24 cellular contexts compared by ENCODE assay signal in the genomic region with DNA sequence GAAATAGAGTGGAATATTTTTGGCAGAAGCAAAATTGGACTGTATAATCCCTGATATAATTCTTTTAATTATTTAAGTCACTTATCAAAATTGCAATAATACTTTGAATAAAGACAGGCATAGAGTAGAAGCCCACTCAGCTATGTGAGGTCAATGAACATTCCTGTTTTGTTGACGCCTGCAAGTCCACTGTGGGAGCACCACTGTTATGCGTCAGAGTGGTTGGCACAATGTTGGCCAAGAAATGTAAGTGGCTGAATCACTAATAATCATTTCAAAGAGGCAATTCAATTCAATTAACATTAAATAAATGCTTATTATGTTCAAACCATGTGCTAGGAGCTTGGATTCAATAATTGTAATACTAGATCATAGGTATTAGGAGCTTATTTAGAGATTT.
"Had no signal": no experiment of that assay in that cellular context is flagged by ENCODE, and none has a peak within 500 bp of the region (broad histone marks: within the 10 kb centered on the region; RNA-seq: fewer than 3 reads in every experiment).

No MANE protein-coding gene starts in this region.

- ATAC-seq: activated CD4-positive, alpha-beta T cell treated with anti-CD3 and anti-CD28 coated beads for 36 hours; activated T-cell treated with anti-CD3 and anti-CD28 coated beads, Interleukin-2, amount 50 U/mL, for 4 hours; esophagus mucosa; gastrocnemius medialis; right lobe of liver; stimulated activated effector memory CD8-positive, alpha-beta T cell treated with anti-CD3 and anti-CD28 coated beads, Interleukin-12 subunit alpha, Interleukin-12 subunit beta, amount 100 ng/mL, for 72 hours; stimulated activated naive CD8-positive, alpha-beta T cell treated with anti-CD3 and anti-CD28 coated beads, Interleukin-15, amount 100 ng/mL, for 72 hours had no signal

- H3K4me1 ChIP-seq: gastrocnemius medialis, parathyroid adenoma, right lobe of liver, suprapubic skin, uterus had no signal

- FAIRE-seq: small intestine had no signal

- H3K9ac ChIP-seq: parathyroid adenoma had no signal

- H3K27me3 ChIP-seq: adrenal gland, gastrocnemius medialis, right lobe of liver, suprapubic skin, uterus had no signal

- H3K4me3 Mint-ChIP-seq: activated B cell treated with CpG ODN at 0.5 μM for 24 hours; activated CD4-positive, alpha-beta T cell treated with anti-CD3 and anti-CD28 coated beads for 36 hours; activated naive CD8-positive, alpha-beta T cell; activated T-cell treated with anti-CD3 and anti-CD28 coated beads, Interleukin-2, amount 50 U/mL, for 4 hours; nephron; stimulated activated effector memory CD8-positive, alpha-beta T cell treated with anti-CD3 and anti-CD28 coated beads, Interleukin-12 subunit alpha, Interleukin-12 subunit beta, amount 100 ng/mL, for 72 hours; stimulated activated naive CD8-positive, alpha-beta T cell treated with anti-CD3 and anti-CD28 coated beads, Interleukin-15, amount 100 ng/mL, for 72 hours had no signal

- H3K9me3 ChIP-seq: adrenal gland, gastrocnemius medialis, left ventricle myocardium inferior, right lobe of liver, suprapubic skin, uterus had no signal

- H3K36me3 ChIP-seq: adrenal gland, gastrocnemius medialis, left ventricle myocardium inferior, right lobe of liver, suprapubic skin, uterus had no signal

- H3K27ac Mint-ChIP-seq: activated B cell treated with CpG ODN at 0.5 μM for 24 hours; activated CD4-positive, alpha-beta T cell treated with anti-CD3 and anti-CD28 coated beads for 36 hours; activated naive CD8-positive, alpha-beta T cell; activated T-helper 2 cell treated with anti-CD3 and anti-CD28 coated beads, Interferon-gamma antibody, Interleukin-2, Interleukin-4, amounts not matched to agents 10 μg/mL and 5 μg/mL and 100 μg/mL, durations not matched to agents 14 hours and 24 hours and 36 hours; nephron; stimulated activated effector memory CD8-positive, alpha-beta T cell treated with anti-CD3 and anti-CD28 coated beads, Interleukin-12 subunit alpha, Interleukin-12 subunit beta, amount 100 ng/mL, for 72 hours; stimulated activated naive CD8-positive, alpha-beta T cell treated with anti-CD3 and anti-CD28 coated beads, Interleukin-15, amount 100 ng/mL, for 72 hours had no signal

- H3K27me3 Mint-ChIP-seq: activated B cell treated with CpG ODN at 0.5 μM for 24 hours; activated CD4-positive, alpha-beta T cell treated with anti-CD3 and anti-CD28 coated beads for 36 hours; activated naive CD8-positive, alpha-beta T cell; stimulated activated naive CD8-positive, alpha-beta T cell treated with anti-CD3 and anti-CD28 coated beads, Interleukin-15, amount 100 ng/mL, for 72 hours had no signal

- H3K36me3 Mint-ChIP-seq: activated naive CD8-positive, alpha-beta T cell; stimulated activated effector memory CD8-positive, alpha-beta T cell treated with anti-CD3 and anti-CD28 coated beads, Interleukin-12 subunit alpha, Interleukin-12 subunit beta, amount 100 ng/mL, for 72 hours had no signal

- H3K4me3 ChIP-seq: adrenal gland, gastrocnemius medialis, left ventricle myocardium inferior, right lobe of liver, suprapubic skin, uterus had no signal

- H3K27ac ChIP-seq: adrenal gland, gastrocnemius medialis, parathyroid adenoma, right lobe of liver, suprapubic skin, uterus had no signal

- H3K4me1 Mint-ChIP-seq: activated B cell treated with CpG ODN at 0.5 μM for 24 hours; activated CD4-positive, alpha-beta T cell treated with anti-CD3 and anti-CD28 coated beads for 36 hours; stimulated activated effector memory CD8-positive, alpha-beta T cell treated with anti-CD3 and anti-CD28 coated beads, Interleukin-12 subunit alpha, Interleukin-12 subunit beta, amount 100 ng/mL, for 72 hours; stimulated activated naive CD8-positive, alpha-beta T cell treated with anti-CD3 and anti-CD28 coated beads, Interleukin-15, amount 100 ng/mL, for 72 hours had no signal

- H3K9me3 Mint-ChIP-seq: activated B cell treated with CpG ODN at 0.5 μM for 24 hours; activated T-cell treated with anti-CD3 and anti-CD28 coated beads, Interleukin-2, amount 50 U/mL, for 4 hours; activated T-helper 2 cell treated with anti-CD3 and anti-CD28 coated beads, Interferon-gamma antibody, Interleukin-2, Interleukin-4, amounts not matched to agents 10 μg/mL and 5 μg/mL and 100 μg/mL, durations not matched to agents 14 hours and 24 hours and 36 hours; nephron; stimulated activated naive CD8-positive, alpha-beta T cell treated with anti-CD3 and anti-CD28 coated beads, Interleukin-15, amount 100 ng/mL, for 72 hours had no signal

- H2AFZ ChIP-seq: parathyroid adenoma had no signal

- DNase-seq: activated B cell treated with CpG ODN at 0.5 μM for 24 hours; activated CD4-positive, alpha-beta T cell treated with anti-CD3 and anti-CD28 coated beads for 36 hours; activated CD4-positive, alpha-beta T cell treated with anti-CD3 and anti-CD28 coated beads, Interleukin-2, amount 50 U/mL, for 48 hours; activated CD8-positive, alpha-beta memory T cell treated with anti-CD3 and anti-CD28 coated beads, Interleukin-2, amount 50 U/mL, for 48 hours; activated naive CD4-positive, alpha-beta T cell; activated T-cell treated with anti-CD3 and anti-CD28 coated beads, Interleukin-2, amount 50 U/mL, for 4 hours; adrenal gland; gastrocnemius medialis; hippocampal formation; left ventricle myocardium inferior; right lobe of liver; small intestine; stimulated activated CD4-positive, alpha-beta T cell treated with anti-CD3 and anti-CD28 coated beads, Interleukin-2, amount 100 ng/mL, for 24 hours; stimulated activated naive CD8-positive, alpha-beta T cell treated with anti-CD3 and anti-CD28 coated beads, Interleukin-15, amount 100 ng/mL, for 72 hours; T-helper 9 cell; trophoblast cell; uterus had no signal
